In genomic region chr6:109191368-109191767, GRCh38 we compare ENCODE assay signal across 6 cellular contexts.
A peak's percentile ranks its signal among the peaks of the same experiment; 100 is the strongest.
DNase-seq lines count a peak whose midpoint lies in the region; ATAC-seq, FAIRE-seq and TF ChIP-seq lines count a peak whose summit lies in the region.
"Not testable (repeated sequence)": the region's sequence is repeated elsewhere in the genome, so short reads cannot be mapped to it uniquely, and the experiment has no call there.

No MANE protein-coding gene starts in this region.

- not testable (repeated sequence) for H3K4me3 ChIP-seq in A549; HEK293 (ENCODE audit: low read depth, low read length); K562

- not testable (repeated sequence) for TF ChIP-seq POLR2A in A549 (IDR thresholded peaks at IDR 0.05; ENCODE audit: low read length); K562 (conservative IDR thresholded peaks at IDR 0.05)

- H3K27ac Mint-ChIP-seq in activated CD8-positive, alpha-beta T cell treated with anti-CD3 and anti-CD28 coated beads for 36 hours; activated naive CD4-positive, alpha-beta T cell treated with anti-CD3 and anti-CD28 coated beads for 36 hours: not testable (repeated sequence)

- not testable (repeated sequence) for TF ChIP-seq RAD21 in A549 (conservative IDR thresholded peaks at IDR 0.05 in 1 of 2, IDR thresholded peaks at IDR 0.05 in 1 of 2); K562 (CRISPR knock-in tag; conservative IDR thresholded peaks at IDR 0.05 in 1 of 2, IDR thresholded peaks at IDR 0.05 in 1 of 2)

- H3K4me1 ChIP-seq in A549; HEK293 (ENCODE audit: control insufficient read depth, insufficient read depth, low read length); K562 (replicated peaks in 1 of 2; ENCODE audit: control insufficient read depth in 2 of 2, insufficient read depth in 2 of 2, low read length in 2 of 2): not testable (repeated sequence)

- TF ChIP-seq EP300 in A549 (IDR thresholded peaks at IDR 0.05); K562 (IDR thresholded peaks at IDR 0.05; ENCODE audit: low read length): not testable (repeated sequence)

- H3K4me3 Mint-ChIP-seq in activated CD8-positive, alpha-beta T cell treated with anti-CD3 and anti-CD28 coated beads for 36 hours; activated naive CD4-positive, alpha-beta T cell treated with anti-CD3 and anti-CD28 coated beads for 36 hours: not testable (repeated sequence)

- CTCF ChIA-PET in A549 (lab: Yijun Ruan, JAX) = interaction anchor here (0.6 to 0.9 kb wide), 2 partner anchors 33 to 192 kb away, joined by 3 to 4 read pairs; no protein-coding TSS in a partner anchor
- CTCF ChIA-PET in HEK293 (lab: Yijun Ruan, JAX); activated naive CD4-positive, alpha-beta T cell treated with anti-CD3 and anti-CD28 coated beads for 36 hours (lab: Charles Lee); K562 (lab: Yijun Ruan, JAX; ENCODE audit: low intra/inter-chr PET ratio): not testable (repeated sequence)
- CTCF ChIA-PET in activated CD8-positive, alpha-beta T cell treated with anti-CD3 and anti-CD28 coated beads for 36 hours (lab: Charles Lee) = interaction anchor here (1.8 kb wide), 1 partner anchor 194 kb away, joined by 4 read pairs; no protein-coding TSS in a partner anchor

- H3K27me3 Mint-ChIP-seq in activated CD8-positive, alpha-beta T cell treated with anti-CD3 and anti-CD28 coated beads for 36 hours; activated naive CD4-positive, alpha-beta T cell treated with anti-CD3 and anti-CD28 coated beads for 36 hours (ENCODE audit: low read depth): not testable (repeated sequence)

- intact Hi-C loops in activated CD8-positive, alpha-beta T cell treated with anti-CD3 and anti-CD28 coated beads for 36 hours (cut with micrococcal nuclease); activated naive CD4-positive, alpha-beta T cell treated with anti-CD3 and anti-CD28 coated beads for 36 hours (cut with micrococcal nuclease); K562 (cut with micrococcal nuclease): not testable (repeated sequence)

- POLR2A ChIA-PET in A549 (lab: Yijun Ruan, JAX); HEK293 (lab: Yijun Ruan, JAX); activated CD8-positive, alpha-beta T cell treated with anti-CD3 and anti-CD28 coated beads for 36 hours (lab: Charles Lee); K562 (lab: Yijun Ruan, JAX): not testable (repeated sequence)

- H3K9me3 Mint-ChIP-seq in activated CD8-positive, alpha-beta T cell treated with anti-CD3 and anti-CD28 coated beads for 36 hours = peaks cover 15% of the 10 kb centered on the region
- H3K9me3 Mint-ChIP-seq in activated naive CD4-positive, alpha-beta T cell treated with anti-CD3 and anti-CD28 coated beads for 36 hours = peaks cover 17% of the 10 kb centered on the region

- in situ Hi-C loops in K562 (cut with MboI) = not testable (repeated sequence)

- DNase-seq in A549 (ENCODE audit: low read depth in 1 of 2, low spot score in 1 of 2); K562 (ENCODE audit: extremely low read depth in 1 of 4, low spot score in 3 of 4): not testable (repeated sequence)
- DNase-seq in OCI-M1 (lab: John Stamatoyannopoulos, UW) = peak; percentile 18
- peak; percentile 5 for DNase-seq in activated CD8-positive, alpha-beta T cell treated with anti-CD3 and anti-CD28 coated beads for 36 hours
- peak; percentile 9 for DNase-seq in activated naive CD4-positive, alpha-beta T cell treated with anti-CD3 and anti-CD28 coated beads for 36 hours

- not testable (repeated sequence) for BruUV-seq in K562 (replicated peaks; lab: Mats Ljungman, UMichigan)

- H2AFZ ChIP-seq in K562 (ENCODE audit: low read depth, low read length) = not testable (repeated sequence)

- TF ChIP-seq CTCF in A549 (IDR thresholded peaks at IDR 0.05); HEK293 (tag by site-specific recombination; IDR thresholded peaks at IDR 0.05); activated CD8-positive, alpha-beta T cell treated with anti-CD3 and anti-CD28 coated beads for 36 hours (IDR thresholded peaks at IDR 0.05); K562 (IDR thresholded peaks at IDR 0.05 in 2 of 3, conservative IDR thresholded peaks at IDR 0.05 in 1 of 3; ENCODE audit: insufficient read depth in 2 of 3, low read depth in 1 of 3, low read length in 3 of 3): not testable (repeated sequence)

- not testable (repeated sequence) for H3K9me1 ChIP-seq in K562 (ENCODE audit: control insufficient read depth, insufficient read depth, low read length)

- not testable (repeated sequence) for H3K36me3 Mint-ChIP-seq in activated CD8-positive, alpha-beta T cell treated with anti-CD3 and anti-CD28 coated beads for 36 hours (ENCODE audit: low read depth); activated naive CD4-positive, alpha-beta T cell treated with anti-CD3 and anti-CD28 coated beads for 36 hours (ENCODE audit: low read depth)

- H3K4me1 Mint-ChIP-seq in activated CD8-positive, alpha-beta T cell treated with anti-CD3 and anti-CD28 coated beads for 36 hours (ENCODE audit: low read depth); activated naive CD4-positive, alpha-beta T cell treated with anti-CD3 and anti-CD28 coated beads for 36 hours (ENCODE audit: low read depth): not testable (repeated sequence)

- not testable (repeated sequence) for H3K9me3 ChIP-seq in A549; HEK293 (ENCODE audit: control insufficient read depth, insufficient read depth, low read depth, low read length); K562 (replicated peaks; ENCODE audit: control insufficient read depth, insufficient read depth, low read depth, low read length)

- H3K4me2 ChIP-seq in A549; K562 (ENCODE audit: insufficient read depth, low read length): not testable (repeated sequence)

- H4K20me1 ChIP-seq in K562 (replicated peaks; ENCODE audit: control insufficient read depth, insufficient read depth, low read length) = not testable (repeated sequence)

- not testable (repeated sequence) for H3K27me3 ChIP-seq in K562 (ENCODE audit: control insufficient read depth in 2 of 2, insufficient read depth in 2 of 2, low read length in 2 of 2)

- not testable (repeated sequence) for H3K36me3 ChIP-seq in HEK293 (ENCODE audit: control insufficient read depth in 2 of 2, insufficient read depth in 1 of 2, low read length in 2 of 2); K562 (ENCODE audit: control insufficient read depth, insufficient read depth, low read length)

- not testable (repeated sequence) for H3K79me2 ChIP-seq in K562 (ENCODE audit: control insufficient read depth, insufficient read depth, low read length)

- ATAC-seq in A549; activated CD8-positive, alpha-beta T cell treated with anti-CD3 and anti-CD28 coated beads for 36 hours; K562: not testable (repeated sequence)

- H3K27ac ChIP-seq in A549; HEK293 (ENCODE audit: extremely low read depth, low read depth, low read length); K562 (ENCODE audit: extremely low read depth, low read depth, low read length): not testable (repeated sequence)

- FAIRE-seq in A549 (lab: Jason Lieb, UNC); K562 (lab: Jason Lieb, UNC): not testable (repeated sequence)

- H3K9ac ChIP-seq in K562 (ENCODE audit: insufficient read depth in 1 of 2, low read depth in 2 of 2, low read length in 2 of 2) = not testable (repeated sequence)

TF ChIP-seq in A549, 52 proteins besides CTCF, POLR2A, EP300 and RAD21:
- peak; percentile 89 for TF ChIP-seq ZFP36 (IDR thresholded peaks at IDR 0.05; ENCODE audit: borderline replicate concordance, partially characterized antibody)
TF ChIP-seq in A549: peak in this region for 1; not testable (repeated sequence) for 51.

TF ChIP-seq in HEK293, 187 proteins besides CTCF, POLR2A, EP300 and RAD21:
- TF ChIP-seq SETDB1 (IDR thresholded peaks at IDR 0.05; ENCODE audit: insufficient read length, low read length) (peak; percentile 87), ZNF585B (tag by site-specific recombination; IDR thresholded peaks at IDR 0.05) (peak; percentile 98), ZNF529 (tag by site-specific recombination; IDR thresholded peaks at IDR 0.05; ENCODE audit: insufficient replicate concordance) (peak; percentile 13), TRIM28 (IDR thresholded peaks at IDR 0.05; ENCODE audit: borderline replicate concordance, low read length) (peak; percentile 50; the same call in 1 of the 2 replicates), ZNF626 (tag by site-specific recombination; IDR thresholded peaks at IDR 0.05) (0 out of 2 replicates have a peak, but pooled peaks have one; percentile 28)

TF ChIP-seq in K562, 482 proteins besides CTCF, POLR2A, EP300 and RAD21 (continues in another document):
- TF ChIP-seq CBX3 (IDR thresholded peaks at IDR 0.05; ENCODE audit: borderline replicate concordance in 1 of 2, low read length in 2 of 2) (0 out of 3 replicates have a peak, but pooled peaks of 1 of the 2 experiments have one; percentile 34), ZNF280A (IDR thresholded peaks at IDR 0.05; ENCODE audit: low read depth, partially characterized antibody) (peak; percentile 85)
